Comparison of ENCODE assay signal across 11 cellular contexts in the genomic region with DNA sequence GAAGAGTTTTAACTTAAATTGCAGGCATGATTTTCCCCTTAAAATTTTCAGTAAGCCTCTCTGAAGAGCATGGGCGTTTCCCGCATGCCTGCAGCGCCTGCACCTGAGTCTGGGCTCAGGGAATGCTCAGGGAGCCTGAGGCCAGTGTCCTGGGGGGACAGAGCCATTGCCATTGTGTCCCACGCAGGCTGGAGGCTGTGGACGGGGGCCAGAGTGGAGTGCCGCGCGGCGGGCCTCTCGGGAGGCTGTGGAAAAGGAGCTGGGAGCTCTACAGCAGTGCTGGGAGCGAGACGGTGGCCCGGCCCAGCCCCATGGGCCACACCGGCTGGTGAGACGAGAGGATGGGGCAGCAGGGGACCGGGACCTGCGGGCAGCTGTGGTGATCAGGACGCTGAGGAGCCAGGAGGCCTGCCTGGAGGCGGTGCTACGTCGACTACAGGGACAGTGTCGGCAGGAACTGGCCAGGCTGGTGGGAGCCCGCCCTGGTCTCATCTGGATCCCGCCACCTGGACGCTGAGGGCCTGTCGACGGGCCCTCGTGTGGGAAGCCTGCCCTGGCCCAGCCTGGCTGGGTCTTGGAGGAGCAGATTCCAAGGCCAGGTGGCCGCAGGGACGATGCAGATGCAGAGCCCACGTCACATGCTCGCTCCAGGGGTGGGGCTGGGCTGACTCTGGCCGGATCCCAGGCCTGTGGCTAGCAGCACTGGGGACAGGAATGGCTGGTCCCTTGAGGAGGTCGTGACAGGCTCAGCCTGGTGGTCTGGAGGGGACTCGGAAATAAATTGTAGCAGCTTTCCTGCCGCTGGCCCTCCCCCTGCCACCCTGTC. TPM values are rescaled to one million over a fixed set of nuclear protein-coding genes. Genes with fewer than 3 reads are reported as not detected.
A peak's percentile ranks its signal among the peaks of the same experiment; 100 is the strongest.
DNase-seq lines count a peak whose midpoint lies in the region; TF ChIP-seq lines count a peak whose summit lies in the region.
"Had no signal": no experiment of that assay in that cellular context is flagged by ENCODE, and none has a peak within 500 bp of the region (broad histone marks: within the 10 kb centered on the region; RNA-seq: fewer than 3 reads in every experiment).

No MANE protein-coding gene starts in this region.

- CTCF ChIA-PET in activated naive CD4-positive, alpha-beta T cell treated with anti-CD3 and anti-CD28 coated beads, Interleukin-2, amount 10 ng/mL, durations not matched to agents 7 days and 5 days (lab: Charles Lee), result interaction anchor here (1.0 kb wide), 1 partner anchor 18 kb away, joined by 4 read pairs; no protein-coding TSS in a partner anchor
- CTCF ChIA-PET in activated naive CD4-positive, alpha-beta T cell treated with anti-CD3 and anti-CD28 coated beads for 36 hours (lab: Charles Lee), result no interaction called here

- peaks cover 11% of the 10 kb centered on the region for H3K27me3 Mint-ChIP-seq in activated naive CD4-positive, alpha-beta T cell treated with anti-CD3 and anti-CD28 coated beads, Interleukin-2, amount 10 ng/mL, durations not matched to agents 7 days and 5 days
- no peaks in the 10 kb centered on the region for H3K27me3 Mint-ChIP-seq in activated naive CD4-positive, alpha-beta T cell treated with anti-CD3 and anti-CD28 coated beads for 36 hours (ENCODE audit: low read depth)
- H3K27me3 Mint-ChIP-seq: activated CD4-positive, alpha-beta T cell treated with anti-CD3 and anti-CD28 coated beads for 36 hours had no signal

- H3K27ac ChIP-seq in caudate nucleus (ENCODE audit: low read depth, low read length), result peak overlapping the region; percentile 98
- H3K27ac ChIP-seq in suprapubic skin, result peak overlapping the region; percentile 14

- no peak for TF ChIP-seq CTCF in suprapubic skin (IDR thresholded peaks at IDR 0.05)

- H3K4me3 Mint-ChIP-seq in activated naive CD4-positive, alpha-beta T cell treated with anti-CD3 and anti-CD28 coated beads, Interleukin-2, amount 10 ng/mL, durations not matched to agents 7 days and 5 days, result no peak overlapping the region
- H3K4me3 Mint-ChIP-seq in activated naive CD4-positive, alpha-beta T cell treated with anti-CD3 and anti-CD28 coated beads for 36 hours, result no peak overlapping the region
- H3K4me3 Mint-ChIP-seq: activated CD4-positive, alpha-beta T cell treated with anti-CD3 and anti-CD28 coated beads for 36 hours had no signal

- intact Hi-C loops in activated naive CD4-positive, alpha-beta T cell treated with anti-CD3 and anti-CD28 coated beads for 36 hours (cut with micrococcal nuclease), result loop anchor here (10.0 kb wide), 1 partner anchor 514 kb away; the partner anchor contains the start of gene CLBA1

- TF ChIP-seq EP300 in suprapubic skin (IDR thresholded peaks at IDR 0.05), result no peak

- H3K27me3 ChIP-seq in suprapubic skin, result no peaks in the 10 kb centered on the region

- no peak for DNase-seq in activated naive CD4-positive, alpha-beta T cell treated with anti-CD3 and anti-CD28 coated beads, Interleukin-2, amount 10 ng/mL, durations not matched to agents 7 days and 5 days
- no peak for DNase-seq in activated naive CD4-positive, alpha-beta T cell treated with anti-CD3 and anti-CD28 coated beads for 36 hours
- DNase-seq in caudate nucleus (lab: John Stamatoyannopoulos, UW), result peak in 45 of 61 donors; percentile 11 to 83 (median 65)
- DNase-seq in medulla oblongata (ENCODE audit: extremely low spot score), result peak; percentile 69
- DNase-seq in suprapubic skin (ENCODE audit: low spot score in 2 of 2), result peak in 1 of 2 donors; percentile 70
- no peak for DNase-seq in HUDEP-2 (lab: John Stamatoyannopoulos, UW; ENCODE audit: unreplicated experiment in 76 of 76)
- no peak for DNase-seq in NCI-H446 treated with DMSO at 0.1 percent for 48 hours (lab: John Stamatoyannopoulos, UW)
- no peak for DNase-seq in NCI-H2081 (lab: John Stamatoyannopoulos, UW)
- DNase-seq: activated CD4-positive, alpha-beta T cell treated with anti-CD3 and anti-CD28 coated beads for 36 hours; left colon; NCI-H510A had no signal

- peaks cover 6% of the 10 kb centered on the region for H3K36me3 ChIP-seq in suprapubic skin

- no peak overlapping the region for H3K4me3 ChIP-seq in suprapubic skin

- H3K36me3 Mint-ChIP-seq in activated naive CD4-positive, alpha-beta T cell treated with anti-CD3 and anti-CD28 coated beads, Interleukin-2, amount 10 ng/mL, durations not matched to agents 7 days and 5 days, result no peaks in the 10 kb centered on the region
- no peaks in the 10 kb centered on the region for H3K36me3 Mint-ChIP-seq in activated naive CD4-positive, alpha-beta T cell treated with anti-CD3 and anti-CD28 coated beads for 36 hours (ENCODE audit: low read depth)

- WGBS in suprapubic skin, result 88% methylated on average over 23 of the region's 36 CpGs

- no peak for TF ChIP-seq POLR2A in suprapubic skin (IDR thresholded peaks at IDR 0.05)

- H3K9me3 Mint-ChIP-seq in activated naive CD4-positive, alpha-beta T cell treated with anti-CD3 and anti-CD28 coated beads, Interleukin-2, amount 10 ng/mL, durations not matched to agents 7 days and 5 days, result no peaks in the 10 kb centered on the region
- no peaks in the 10 kb centered on the region for H3K9me3 Mint-ChIP-seq in activated naive CD4-positive, alpha-beta T cell treated with anti-CD3 and anti-CD28 coated beads for 36 hours

- peaks cover 15% of the 10 kb centered on the region for H3K4me1 ChIP-seq in suprapubic skin

- H3K4me1 Mint-ChIP-seq in activated naive CD4-positive, alpha-beta T cell treated with anti-CD3 and anti-CD28 coated beads, Interleukin-2, amount 10 ng/mL, durations not matched to agents 7 days and 5 days, result peaks cover under 1% of the 10 kb centered on the region
- no peaks in the 10 kb centered on the region for H3K4me1 Mint-ChIP-seq in activated naive CD4-positive, alpha-beta T cell treated with anti-CD3 and anti-CD28 coated beads for 36 hours (ENCODE audit: low read depth)
- H3K4me1 Mint-ChIP-seq: activated CD4-positive, alpha-beta T cell treated with anti-CD3 and anti-CD28 coated beads for 36 hours had no signal

- no peaks in the 10 kb centered on the region for H3K9me3 ChIP-seq in suprapubic skin

- H3K27ac Mint-ChIP-seq in activated naive CD4-positive, alpha-beta T cell treated with anti-CD3 and anti-CD28 coated beads, Interleukin-2, amount 10 ng/mL, durations not matched to agents 7 days and 5 days, result peak overlapping the region; percentile 5
- no peak overlapping the region for H3K27ac Mint-ChIP-seq in activated naive CD4-positive, alpha-beta T cell treated with anti-CD3 and anti-CD28 coated beads for 36 hours
- H3K27ac Mint-ChIP-seq: activated CD4-positive, alpha-beta T cell treated with anti-CD3 and anti-CD28 coated beads for 36 hours had no signal

RNA-seq across cellular contexts. Expression of gene TEDC1, which starts 7.6 kb away (rescaled TPM):
- 10 to 100 TPM; 27.8 to 28.6 TPM for total RNA-seq in activated naive CD4-positive, alpha-beta T cell treated with anti-CD3 and anti-CD28 coated beads for 36 hours
- total RNA-seq in suprapubic skin, result 10 to 100 TPM; 11.4 to 41.0 (median 14.0) TPM

RNA-seq across cellular contexts. Expression of gene CRIP1, which starts 12.0 kb away (rescaled TPM):
- 10 to 100 TPM; 67.3 to 77.1 TPM for total RNA-seq in activated naive CD4-positive, alpha-beta T cell treated with anti-CD3 and anti-CD28 coated beads for 36 hours
- 100 to 1,000 TPM in 1 of 4 donors, 10 to 100 TPM in 3; 28.6 to 140 (median 76.2) TPM for total RNA-seq in suprapubic skin

RNA-seq across cellular contexts. Expression of gene CRIP2, which starts 24.0 kb away (rescaled TPM):
- total RNA-seq in activated naive CD4-positive, alpha-beta T cell treated with anti-CD3 and anti-CD28 coated beads for 36 hours, result not detected
- 100 to 1,000 TPM in 2 of 4 donors, 10 to 100 TPM in 2; 70.7 to 140 (median 104) TPM for total RNA-seq in suprapubic skin

RNA-seq across cellular contexts. Expression of gene TMEM121, which starts 27.7 kb away (rescaled TPM):
- 1 to 10 TPM; 6.5 to 9.3 TPM for total RNA-seq in activated naive CD4-positive, alpha-beta T cell treated with anti-CD3 and anti-CD28 coated beads for 36 hours
- 1 to 10 TPM; 1.7 to 4.2 (median 2.7) TPM for total RNA-seq in suprapubic skin

Comparison
In these comparisons a context has a peak if more than half of its experiments do, and no peak if none do; other contexts are left out.
1. DNase-seq: peak in caudate nucleus (45 of 61) and medulla oblongata (single experiment); none in activated naive CD4-positive, alpha-beta T cell treated with anti-CD3 and anti-CD28 coated beads, Interleukin-2, amount 10 ng/mL, durations not matched to agents 7 days and 5 days (single experiment), activated naive CD4-positive, alpha-beta T cell treated with anti-CD3 and anti-CD28 coated beads for 36 hours (single experiment), HUDEP-2 (0 of 76), NCI-H446 treated with DMSO at 0.1 percent for 48 hours (single experiment) and NCI-H2081 (0 of 2).
2. RNA of gene CRIP2, which starts 24.0 kb away (total RNA-seq): 70.7 to 140 TPM in suprapubic skin; not detected in activated naive CD4-positive, alpha-beta T cell treated with anti-CD3 and anti-CD28 coated beads for 36 hours; every median in the first group is over 10 times any median in the second.